In the genomic region with DNA sequence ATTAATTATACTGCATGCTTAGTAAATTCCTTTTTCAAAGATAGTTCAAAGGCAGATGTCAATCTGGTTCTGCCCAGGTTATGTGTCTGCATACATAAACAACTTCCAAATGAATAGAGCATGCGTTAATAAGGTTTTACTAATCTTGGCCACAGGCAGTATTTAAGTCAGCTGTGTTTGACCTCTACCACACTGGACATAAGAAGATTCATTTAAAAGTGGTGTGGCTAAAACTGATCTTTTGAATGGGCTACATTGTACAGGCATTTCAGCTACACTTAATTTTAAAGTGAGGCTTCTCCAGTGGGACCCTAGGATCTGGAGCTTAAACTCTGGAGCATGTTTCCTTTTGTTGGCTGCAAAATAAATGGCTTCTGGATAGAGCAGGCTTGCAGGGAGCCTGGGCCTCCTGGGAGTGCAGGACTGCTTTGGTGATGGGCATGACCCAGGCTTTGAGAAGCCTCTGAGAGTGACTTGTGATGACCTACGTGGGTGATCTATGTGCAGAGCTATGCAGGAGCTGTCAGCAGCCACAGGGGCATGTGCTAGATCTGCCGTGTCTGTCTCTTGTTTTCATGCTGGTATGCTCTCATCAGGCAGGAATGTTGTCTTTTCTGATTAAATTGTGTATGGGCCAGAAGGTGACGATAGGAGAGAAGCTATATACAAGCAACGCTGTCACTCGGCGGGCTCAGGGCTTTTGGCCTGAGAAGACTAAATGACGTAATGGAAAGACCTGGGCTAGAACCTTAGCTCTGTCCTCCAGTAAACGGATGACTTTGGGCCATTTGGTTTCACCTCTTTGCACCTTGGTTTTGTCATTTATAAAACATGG, we compare ENCODE assay signal across 8 cellular contexts.
A peak's percentile ranks its signal among the peaks of the same experiment; 100 is the strongest.
DNase-seq lines count a peak whose midpoint lies in the region; ATAC-seq lines count a peak whose summit lies in the region.

No MANE protein-coding gene starts in this region.

- DNase-seq in GM23248, result peak; percentile 85
- DNase-seq in T1000 (lab: John Stamatoyannopoulos, UW), result peak; percentile 81
- DNase-seq in glomerular visceral epithelial cell (ENCODE audit: extremely low spot score), result peak; percentile 98
- peak; percentile 64 for DNase-seq in posterior vena cava (ENCODE audit: low spot score)
- no peak for DNase-seq in cerebellum (ENCODE audit: low spot score)
- no peak for DNase-seq in left lobe of liver (ENCODE audit: low spot score)
- DNase-seq in stimulated activated CD8-positive, alpha-beta memory T cell treated with anti-CD3 and anti-CD28 coated beads, Interleukin-4, amount 100 ng/mL, for 48 hours, result no peak

- intact Hi-C loops in posterior vena cava (cut with DNase I), result no loop called here

- in situ Hi-C loops in GM23248 (cut with MboI), result no loop called here

- WGBS in GM23248 (ENCODE audit: low coverage in 1 of 2, low lambda C conversion rate in 2 of 2, missing lambda C conversion rate in 2 of 2), 2 experiments, result 8 to 13% methylated on average over 9 of the region's 9 CpGs

- H3K9ac ChIP-seq in GM23248, result no peak overlapping the region

- H2AFZ ChIP-seq in GM23248, result no peak overlapping the region

- no peaks in the 10 kb centered on the region; the same call in 1 of the 2 replicates for H3K27me3 ChIP-seq in GM23248 (replicated peaks; ENCODE audit: insufficient read depth)

- H3K79me2 ChIP-seq in GM23248 (ENCODE audit: insufficient read depth), result no peaks in the 10 kb centered on the region

- no peak overlapping the region for H3K27ac ChIP-seq in GM23248

- no peak overlapping the region for H3K4me3 ChIP-seq in GM23248

- no peaks in the 10 kb centered on the region for H3F3A ChIP-seq in GM23248 (ENCODE audit: insufficient read depth)

- H3K4me2 ChIP-seq in GM23248 (ENCODE audit: unreplicated experiment), result peak overlapping the region; percentile 55

- H3K4me1 ChIP-seq in GM23248 (ENCODE audit: insufficient read depth), result peaks cover 14% of the 10 kb centered on the region

- no peaks in the 10 kb centered on the region for H3K9me2 ChIP-seq in GM23248 (ENCODE audit: insufficient read depth)

- H3K9me3 ChIP-seq in GM23248 (ENCODE audit: low read depth), result no peaks in the 10 kb centered on the region

- H3K36me3 ChIP-seq in GM23248 (ENCODE audit: low read depth), result no peaks in the 10 kb centered on the region

- ATAC-seq in HG03439 (IDR thresholded peaks at IDR 0.05; ENCODE audit: unreplicated experiment) (no peak), left lobe of liver (no peak)

- H4K20me1 ChIP-seq in GM23248 (ENCODE audit: insufficient read depth), result no peaks in the 10 kb centered on the region

Comparison
In these comparisons a context has a peak if more than half of its experiments do, and no peak if none do; other contexts are left out.
1. DNase-seq: peak in GM23248 (single experiment), T1000 (single experiment), glomerular visceral epithelial cell (single experiment) and posterior vena cava (single experiment); none in cerebellum (single experiment), left lobe of liver (single experiment) and stimulated activated CD8-positive, alpha-beta memory T cell treated with anti-CD3 and anti-CD28 coated beads, Interleukin-4, amount 100 ng/mL, for 48 hours (single experiment).